ENCODE assay signal across 28 cellular contexts in the genomic region with DNA sequence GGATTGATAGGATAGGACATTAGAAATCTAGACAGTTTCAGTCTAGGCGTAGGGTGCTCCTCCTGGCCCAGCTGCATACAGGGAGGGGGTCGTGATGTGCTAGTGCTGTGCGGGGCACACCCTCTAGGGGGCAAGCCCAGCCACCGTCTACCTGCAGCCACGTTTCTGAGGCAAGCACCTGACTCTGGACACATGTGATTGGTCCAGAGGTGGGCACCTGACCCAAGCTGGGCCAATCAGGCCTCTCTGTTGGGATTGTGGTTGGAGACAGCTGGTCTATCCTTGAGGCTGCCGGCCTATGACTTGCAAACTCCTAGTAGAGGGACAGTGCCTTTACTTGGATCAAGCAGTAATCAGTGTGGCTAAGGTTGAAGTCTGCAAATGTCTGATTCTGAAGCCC.
DNase-seq lines count a peak whose midpoint lies in the region; ATAC-seq and TF ChIP-seq lines count a peak whose summit lies in the region.
"Had no signal": no experiment of that assay in that cellular context is flagged by ENCODE, and none has a peak within 500 bp of the region (broad histone marks: within the 10 kb centered on the region; RNA-seq: fewer than 3 reads in every experiment).

No MANE protein-coding gene starts in this region.

- H3K27me3 ChIP-seq in DOHH2 (ENCODE audit: control insufficient read depth, low read length) (no peaks in the 10 kb centered on the region), left lung (peaks cover 0 to 56% of the 10 kb centered on the region in 2 donors)
- H3K27me3 ChIP-seq: ovary, Peyer's patch had no signal

- ATAC-seq in left lung, result no peak
- ATAC-seq: activated CD8-positive, alpha-beta T cell treated with anti-CD3 and anti-CD28 coated beads for 36 hours had no signal

- DNase-seq in HEK293T (ENCODE audit: extremely low spot score), result peak; percentile 42
- peak; percentile 37 for DNase-seq in RWPE1 (ENCODE audit: low spot score)
- DNase-seq in iPS-NIHi11 (ENCODE audit: low spot score), result peak; percentile 63
- no peak for DNase-seq in MCF 10A (ENCODE audit: unreplicated experiment)
- DNase-seq in RPMI8226, result no peak
- DNase-seq in left lung, result no peak
- DNase-seq in activated T-cell treated with anti-CD3 and anti-CD28 coated beads for 4 hours, result no peak
- DNase-seq: activated CD4-positive, alpha-beta T cell treated with anti-CD3 and anti-CD28 coated beads for 1 hour; activated CD8-positive, alpha-beta T cell treated with anti-CD3 and anti-CD28 coated beads for 36 hours; activated effector memory CD4-positive, alpha-beta T cell treated with anti-CD3 and anti-CD28 coated beads, Interleukin-2, amount 50 U/mL, for 16 hours; activated naive CD8-positive, alpha-beta T cell treated with anti-CD3 and anti-CD28 coated beads for 36 hours; aorta; Calu3; effector CD4-positive, alpha-beta T cell; Kasumi-1; MV-4-11; NCI-H446; ovary; Peyer's patch; stimulated activated CD4-positive, alpha-beta T cell treated with anti-CD3 and anti-CD28 coated beads, Interleukin-1b, Interleukin-23, amount 100 ng/mL, for 48 hours; stimulated activated CD8-positive, alpha-beta memory T cell treated with anti-CD3 and anti-CD28 coated beads, Interleukin-4, amount 100 ng/mL, for 48 hours; trophoblast cell had no signal

- H3K27me3 Mint-ChIP-seq in MCF 10A (ENCODE audit: insufficient read depth, unreplicated experiment), result peaks cover 48% of the 10 kb centered on the region

- TF ChIP-seq CTCF in DOHH2 (IDR thresholded peaks at IDR 0.05; ENCODE audit: low read depth, low read length, poor library complexity, severe bottlenecking) (peak; percentile 12), RWPE1 (conservative IDR thresholded peaks at IDR 0.05; ENCODE audit: low read depth) (no peak), MCF 10A (IDR thresholded peaks at IDR 0.05; ENCODE audit: unreplicated experiment) (no peak), left lung (IDR thresholded peaks at IDR 0.05) (no peak)

- no peaks in the 10 kb centered on the region for H4K20me1 ChIP-seq in DOHH2 (ENCODE audit: control insufficient read depth, insufficient read depth, low read depth, low read length)

- H3K27ac Mint-ChIP-seq in MCF 10A (ENCODE audit: low read depth, unreplicated experiment), result no peak overlapping the region
- H3K27ac Mint-ChIP-seq: activated CD8-positive, alpha-beta T cell treated with anti-CD3 and anti-CD28 coated beads for 36 hours; activated naive CD8-positive, alpha-beta T cell treated with anti-CD3 and anti-CD28 coated beads for 36 hours; T-helper 1 cell treated with Interleukin-12 subunit alpha and Interleukin-12 subunit beta and Interleukin-4 antibody, amounts not matched to agents 30 μg/mL and 1 μg/mL, for 36 hours had no signal

- H3F3A ChIP-seq in DOHH2 (ENCODE audit: control insufficient read depth, insufficient read depth), result no peaks in the 10 kb centered on the region

- H3K79me2 ChIP-seq in DOHH2 (ENCODE audit: control insufficient read depth, low read length), result no peaks in the 10 kb centered on the region

- no peaks in the 10 kb centered on the region for H3K36me3 Mint-ChIP-seq in MCF 10A (ENCODE audit: insufficient read depth, unreplicated experiment)
- H3K36me3 Mint-ChIP-seq: activated naive CD8-positive, alpha-beta T cell treated with anti-CD3 and anti-CD28 coated beads for 36 hours had no signal

- no TSS peak for BruUV-seq in MCF 10A (replicated peaks; lab: Mats Ljungman, UMichigan)

- no peaks in the 10 kb centered on the region for H3K36me3 ChIP-seq in DOHH2 (ENCODE audit: control insufficient read depth, low read length)
- no peaks in the 10 kb centered on the region for H3K36me3 ChIP-seq in left lung
- H3K36me3 ChIP-seq: ovary, Peyer's patch, SJSA1 had no signal

- H3K4me1 ChIP-seq in DOHH2 (ENCODE audit: control insufficient read depth, low read length), result no peaks in the 10 kb centered on the region
- H3K4me1 ChIP-seq in left lung, result no peaks in the 10 kb centered on the region
- H3K4me1 ChIP-seq: Peyer's patch, SJSA1 had no signal

- CTCF ChIA-PET in HEK293T (lab: Yijun Ruan, JAX), result no interaction called here
- CTCF ChIA-PET in RWPE1 (lab: Yijun Ruan, JAX), result interaction anchor here (0.5 to 1.2 kb wide), 3 partner anchors 9 to 394 kb away, joined by 3 to 9 read pairs (median 4); no protein-coding TSS in a partner anchor
- CTCF ChIA-PET in MCF 10A (lab: Yijun Ruan, JAX), result no interaction called here

- intact Hi-C loops in MCF 10A (cut with micrococcal nuclease) (no loop called here), left lung (cut with DNase I) (loop anchor here in 1 of 2 donors (10.0 kb wide), 1 partner anchor 55 kb away; no protein-coding TSS in a partner anchor)

- no peak overlapping the region for H3K27ac ChIP-seq in DOHH2 (ENCODE audit: low read depth, low read length)
- H3K27ac ChIP-seq in RWPE1, result no peak overlapping the region
- no peak overlapping the region for H3K27ac ChIP-seq in left lung
- H3K27ac ChIP-seq: C4-2B, epithelial cell of prostate, ovary, Peyer's patch, SJSA1 had no signal

- no peaks in the 10 kb centered on the region for H3K9me3 Mint-ChIP-seq in MCF 10A (ENCODE audit: unreplicated experiment)
- H3K9me3 Mint-ChIP-seq: activated CD8-positive, alpha-beta T cell treated with anti-CD3 and anti-CD28 coated beads for 36 hours; activated naive CD8-positive, alpha-beta T cell treated with anti-CD3 and anti-CD28 coated beads for 36 hours; T-helper 1 cell treated with Interleukin-12 subunit alpha and Interleukin-12 subunit beta and Interleukin-4 antibody, amounts not matched to agents 30 μg/mL and 1 μg/mL, for 36 hours had no signal

- POLR2A ChIA-PET in HEK293T (lab: Yijun Ruan, JAX), result no interaction called here
- POLR2A ChIA-PET in RWPE1 (lab: Yijun Ruan, JAX; ENCODE audit: low non-redundant PET), result no interaction called here
- POLR2A ChIA-PET in MCF 10A (lab: Yijun Ruan, JAX), result interaction anchor here (0.8 kb wide), 1 partner anchor 347 kb away, joined by 3 read pairs; no protein-coding TSS in a partner anchor

- no peak overlapping the region for H3K4me3 Mint-ChIP-seq in MCF 10A (ENCODE audit: unreplicated experiment)
- H3K4me3 Mint-ChIP-seq: activated CD8-positive, alpha-beta T cell treated with anti-CD3 and anti-CD28 coated beads for 36 hours; activated naive CD8-positive, alpha-beta T cell treated with anti-CD3 and anti-CD28 coated beads for 36 hours; T-helper 1 cell treated with Interleukin-12 subunit alpha and Interleukin-12 subunit beta and Interleukin-4 antibody, amounts not matched to agents 30 μg/mL and 1 μg/mL, for 36 hours had no signal

- H3K4me1 Mint-ChIP-seq in MCF 10A (ENCODE audit: insufficient read depth, unreplicated experiment), result no peaks in the 10 kb centered on the region
- H3K4me1 Mint-ChIP-seq: activated naive CD8-positive, alpha-beta T cell treated with anti-CD3 and anti-CD28 coated beads for 36 hours had no signal

- no peaks in the 10 kb centered on the region for H3K9me2 ChIP-seq in DOHH2 (replicated peaks; ENCODE audit: control insufficient read depth, low read length)

- H3K4me3 ChIP-seq in DOHH2 (ENCODE audit: low read length), result no peak overlapping the region
- no peak overlapping the region for H3K4me3 ChIP-seq in left lung
- H3K4me3 ChIP-seq: ovary, Peyer's patch, SJSA1, smooth muscle cell had no signal

- no peaks in the 10 kb centered on the region for H3K9me3 ChIP-seq in DOHH2 (ENCODE audit: control insufficient read depth, insufficient read depth, low read length)
- H3K9me3 ChIP-seq in left lung, result no peaks in the 10 kb centered on the region
- H3K9me3 ChIP-seq: ovary, Peyer's patch, SJSA1 had no signal

- H3K4me2 ChIP-seq in DOHH2 (ENCODE audit: low read length), result no peak overlapping the region
- H3K4me2 ChIP-seq: smooth muscle cell had no signal

TF ChIP-seq in HEK293T, 16 proteins besides CTCF, POLR2A, EP300 and RAD21:
- TF ChIP-seq FOXA1 (IDR thresholded peaks at IDR 0.05) (no peak), L3MBTL2 (conservative IDR thresholded peaks at IDR 0.05) (peak; percentile 67), FOXM1 (IDR thresholded peaks at IDR 0.05; ENCODE audit: borderline replicate concordance) (no peak)
- TF ChIP-seq, protein P1, sequence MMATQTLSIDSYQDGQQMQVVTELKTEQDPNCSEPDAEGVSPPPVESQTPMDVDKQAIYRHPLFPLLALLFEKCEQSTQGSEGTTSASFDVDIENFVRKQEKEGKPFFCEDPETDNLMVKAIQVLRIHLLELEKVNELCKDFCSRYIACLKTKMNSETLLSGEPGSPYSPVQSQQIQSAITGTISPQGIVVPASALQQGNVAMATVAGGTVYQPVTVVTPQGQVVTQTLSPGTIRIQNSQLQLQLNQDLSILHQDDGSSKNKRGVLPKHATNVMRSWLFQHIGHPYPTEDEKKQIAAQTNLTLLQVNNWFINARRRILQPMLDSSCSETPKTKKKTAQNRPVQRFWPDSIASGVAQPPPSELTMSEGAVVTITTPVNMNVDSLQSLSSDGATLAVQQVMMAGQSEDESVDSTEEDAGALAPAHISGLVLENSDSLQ (IDR thresholded peaks at IDR 0.05), result no peak

Comparison
In these comparisons a context has a peak if more than half of its experiments do, and no peak if none do; other contexts are left out.
1. DNase-seq: peak in HEK293T (single experiment), RWPE1 (single experiment) and iPS-NIHi11 (single experiment); none in MCF 10A (single experiment), RPMI8226 (single experiment), left lung (0 of 2) and activated T-cell treated with anti-CD3 and anti-CD28 coated beads for 4 hours (single experiment).